Comparison of ENCODE assay signal across 1 cellular context in the genomic region with DNA sequence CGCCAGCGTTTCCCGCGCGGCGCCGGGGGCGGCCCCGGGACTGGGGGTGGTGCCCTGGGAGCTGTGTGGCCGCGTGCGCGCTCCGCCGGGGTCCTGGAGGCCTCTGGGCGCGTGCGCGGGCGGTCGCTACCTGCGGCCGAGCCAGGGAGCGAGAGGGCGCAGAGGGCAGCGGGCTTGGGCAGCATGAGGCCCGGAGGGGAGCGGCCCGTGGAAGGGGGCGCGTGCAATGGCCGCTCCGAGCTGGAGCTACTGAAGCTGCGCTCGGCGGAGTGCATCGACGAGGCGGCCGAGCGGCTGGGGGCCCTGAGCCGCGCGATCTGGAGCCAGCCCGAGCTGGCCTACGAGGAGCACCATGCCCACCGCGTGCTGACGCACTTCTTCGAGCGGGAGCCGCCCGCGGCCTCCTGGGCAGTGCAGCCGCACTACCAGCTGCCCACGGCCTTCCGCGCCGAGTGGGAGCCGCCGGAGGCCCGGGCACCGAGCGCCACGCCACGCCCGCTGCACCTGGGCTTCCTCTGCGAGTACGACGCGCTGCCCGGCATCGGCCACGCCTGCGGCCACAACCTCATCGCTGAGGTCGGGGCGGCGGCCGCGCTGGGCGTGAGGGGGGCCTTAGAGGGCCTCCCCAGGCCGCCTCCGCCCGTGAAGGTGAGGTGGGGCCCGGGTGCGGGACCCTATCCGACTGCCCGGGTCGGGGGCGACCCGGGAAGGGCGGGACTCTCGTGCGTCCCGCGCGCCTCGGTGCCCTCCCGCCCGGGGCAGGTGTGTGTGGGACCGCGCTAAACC.
TF ChIP-seq lines count a peak whose summit lies in the region.

A gene with protein sequence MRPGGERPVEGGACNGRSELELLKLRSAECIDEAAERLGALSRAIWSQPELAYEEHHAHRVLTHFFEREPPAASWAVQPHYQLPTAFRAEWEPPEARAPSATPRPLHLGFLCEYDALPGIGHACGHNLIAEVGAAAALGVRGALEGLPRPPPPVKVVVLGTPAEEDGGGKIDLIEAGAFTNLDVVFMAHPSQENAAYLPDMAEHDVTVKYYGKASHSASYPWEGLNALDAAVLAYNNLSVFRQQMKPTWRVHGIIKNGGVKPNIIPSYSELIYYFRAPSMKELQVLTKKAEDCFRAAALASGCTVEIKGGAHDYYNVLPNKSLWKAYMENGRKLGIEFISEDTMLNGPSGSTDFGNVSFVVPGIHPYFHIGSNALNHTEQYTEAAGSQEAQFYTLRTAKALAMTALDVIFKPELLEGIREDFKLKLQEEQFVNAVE (plus strand): TSS at position 94 of the 786 bp plus-strand sequence. CDS start 90 bp downstream, at position 184.

TF ChIP-seq in HepG2, 621 proteins besides CTCF, POLR2A, EP300 and RAD21 (continued from another document and continues in another):
- TF ChIP-seq TSC22D2 (CRISPR knock-in tag; IDR thresholded peaks at IDR 0.05; ENCODE audit: borderline replicate concordance) (0 out of 2 replicates have a peak, but pooled peaks have one; percentile 60), FOXK2 (IDR thresholded peaks at IDR 0.05) (no peak), HNRNPK (IDR thresholded peaks at IDR 0.05; ENCODE audit: low read depth, low read length, poor library complexity, severe bottlenecking) (peak; percentile 44), TAF15 (IDR thresholded peaks at IDR 0.05; ENCODE audit: low read depth, low read length, poor library complexity, severe bottlenecking) (no peak), GZF1 (CRISPR knock-in tag; IDR thresholded peaks at IDR 0.05) (no peak; the same call in 1 of the 2 replicates), NCOR1 (IDR thresholded peaks at IDR 0.05; ENCODE audit: borderline replicate concordance, low read length) (no peak), YY1 (IDR thresholded peaks at IDR 0.05; ENCODE audit: insufficient read depth, insufficient replicate concordance, low read depth, low read length) (peak; percentile 82), SMAD9 (CRISPR knock-in tag; IDR thresholded peaks at IDR 0.05) (peak; percentile 72; the same call in 1 of the 2 replicates), XRCC5 (optimal IDR thresholded peaks at IDR 0.05; ENCODE audit: low read length) (no peak), NCOA2 (CRISPR knock-in tag; IDR thresholded peaks at IDR 0.05) (no peak), ZFP62 (CRISPR knock-in tag; IDR thresholded peaks at IDR 0.05) (no peak), MATR3 (CRISPR knock-in tag; IDR thresholded peaks at IDR 0.05) (no peak), ZNF550 (CRISPR knock-in tag; IDR thresholded peaks at IDR 0.05; ENCODE audit: borderline replicate concordance) (no peak), SNAPC2 (CRISPR knock-in tag; IDR thresholded peaks at IDR 0.05) (peak; percentile 53; the same call in 1 of the 2 replicates), REXO4 (CRISPR knock-in tag; IDR thresholded peaks at IDR 0.05; ENCODE audit: borderline replicate concordance) (peak; percentile 47; the same call in 1 of the 2 replicates), ZNF430 (CRISPR knock-in tag; IDR thresholded peaks at IDR 0.05) (peak; percentile 85; the same call in 1 of the 2 replicates), ONECUT2 (CRISPR knock-in tag; IDR thresholded peaks at IDR 0.05) (no peak), MIER2 (CRISPR knock-in tag; IDR thresholded peaks at IDR 0.05) (no peak), RAD51 (IDR thresholded peaks at IDR 0.05; ENCODE audit: borderline replicate concordance) (no peak), ATF7-NPFF (CRISPR knock-in tag; IDR thresholded peaks at IDR 0.05; ENCODE audit: low read depth) (peak; percentile 90), MEIS1 (CRISPR knock-in tag; IDR thresholded peaks at IDR 0.05; ENCODE audit: borderline replicate concordance) (no peak; the same call in 1 of the 2 replicates), ZNF274 (CRISPR knock-in tag; IDR thresholded peaks at IDR 0.05) (0 out of 2 replicates have a peak, but pooled peaks have one; percentile 25), NFE2L1 (CRISPR knock-in tag; IDR thresholded peaks at IDR 0.05; ENCODE audit: borderline replicate concordance) (no peak), ZNF615 (CRISPR knock-in tag; IDR thresholded peaks at IDR 0.05; ENCODE audit: borderline replicate concordance) (no peak)
- TF ChIP-seq, protein P1, sequence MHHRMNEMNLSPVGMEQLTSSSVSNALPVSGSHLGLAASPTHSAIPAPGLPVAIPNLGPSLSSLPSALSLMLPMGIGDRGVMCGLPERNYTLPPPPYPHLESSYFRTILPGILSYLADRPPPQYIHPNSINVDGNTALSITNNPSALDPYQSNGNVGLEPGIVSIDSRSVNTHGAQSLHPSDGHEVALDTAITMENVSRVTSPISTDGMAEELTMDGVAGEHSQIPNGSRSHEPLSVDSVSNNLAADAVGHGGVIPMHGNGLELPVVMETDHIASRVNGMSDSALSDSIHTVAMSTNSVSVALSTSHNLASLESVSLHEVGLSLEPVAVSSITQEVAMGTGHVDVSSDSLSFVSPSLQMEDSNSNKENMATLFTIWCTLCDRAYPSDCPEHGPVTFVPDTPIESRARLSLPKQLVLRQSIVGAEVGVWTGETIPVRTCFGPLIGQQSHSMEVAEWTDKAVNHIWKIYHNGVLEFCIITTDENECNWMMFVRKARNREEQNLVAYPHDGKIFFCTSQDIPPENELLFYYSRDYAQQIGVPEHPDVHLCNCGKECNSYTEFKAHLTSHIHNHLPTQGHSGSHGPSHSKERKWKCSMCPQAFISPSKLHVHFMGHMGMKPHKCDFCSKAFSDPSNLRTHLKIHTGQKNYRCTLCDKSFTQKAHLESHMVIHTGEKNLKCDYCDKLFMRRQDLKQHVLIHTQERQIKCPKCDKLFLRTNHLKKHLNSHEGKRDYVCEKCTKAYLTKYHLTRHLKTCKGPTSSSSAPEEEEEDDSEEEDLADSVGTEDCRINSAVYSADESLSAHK (CRISPR knock-in tag; IDR thresholded peaks at IDR 0.05; ENCODE audit: borderline replicate concordance) = no peak
- TF ChIP-seq, protein P2, sequence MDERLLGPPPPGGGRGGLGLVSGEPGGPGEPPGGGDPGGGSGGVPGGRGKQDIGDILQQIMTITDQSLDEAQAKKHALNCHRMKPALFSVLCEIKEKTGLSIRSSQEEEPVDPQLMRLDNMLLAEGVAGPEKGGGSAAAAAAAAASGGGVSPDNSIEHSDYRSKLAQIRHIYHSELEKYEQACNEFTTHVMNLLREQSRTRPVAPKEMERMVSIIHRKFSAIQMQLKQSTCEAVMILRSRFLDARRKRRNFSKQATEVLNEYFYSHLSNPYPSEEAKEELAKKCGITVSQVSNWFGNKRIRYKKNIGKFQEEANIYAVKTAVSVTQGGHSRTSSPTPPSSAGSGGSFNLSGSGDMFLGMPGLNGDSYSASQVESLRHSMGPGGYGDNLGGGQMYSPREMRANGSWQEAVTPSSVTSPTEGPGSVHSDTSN (CRISPR knock-in tag; IDR thresholded peaks at IDR 0.05) = no peak
- TF ChIP-seq, protein P3, sequence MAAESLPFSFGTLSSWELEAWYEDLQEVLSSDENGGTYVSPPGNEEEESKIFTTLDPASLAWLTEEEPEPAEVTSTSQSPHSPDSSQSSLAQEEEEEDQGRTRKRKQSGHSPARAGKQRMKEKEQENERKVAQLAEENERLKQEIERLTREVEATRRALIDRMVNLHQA (CRISPR knock-in tag; IDR thresholded peaks at IDR 0.05) = no peak
- TF ChIP-seq, protein P4, sequence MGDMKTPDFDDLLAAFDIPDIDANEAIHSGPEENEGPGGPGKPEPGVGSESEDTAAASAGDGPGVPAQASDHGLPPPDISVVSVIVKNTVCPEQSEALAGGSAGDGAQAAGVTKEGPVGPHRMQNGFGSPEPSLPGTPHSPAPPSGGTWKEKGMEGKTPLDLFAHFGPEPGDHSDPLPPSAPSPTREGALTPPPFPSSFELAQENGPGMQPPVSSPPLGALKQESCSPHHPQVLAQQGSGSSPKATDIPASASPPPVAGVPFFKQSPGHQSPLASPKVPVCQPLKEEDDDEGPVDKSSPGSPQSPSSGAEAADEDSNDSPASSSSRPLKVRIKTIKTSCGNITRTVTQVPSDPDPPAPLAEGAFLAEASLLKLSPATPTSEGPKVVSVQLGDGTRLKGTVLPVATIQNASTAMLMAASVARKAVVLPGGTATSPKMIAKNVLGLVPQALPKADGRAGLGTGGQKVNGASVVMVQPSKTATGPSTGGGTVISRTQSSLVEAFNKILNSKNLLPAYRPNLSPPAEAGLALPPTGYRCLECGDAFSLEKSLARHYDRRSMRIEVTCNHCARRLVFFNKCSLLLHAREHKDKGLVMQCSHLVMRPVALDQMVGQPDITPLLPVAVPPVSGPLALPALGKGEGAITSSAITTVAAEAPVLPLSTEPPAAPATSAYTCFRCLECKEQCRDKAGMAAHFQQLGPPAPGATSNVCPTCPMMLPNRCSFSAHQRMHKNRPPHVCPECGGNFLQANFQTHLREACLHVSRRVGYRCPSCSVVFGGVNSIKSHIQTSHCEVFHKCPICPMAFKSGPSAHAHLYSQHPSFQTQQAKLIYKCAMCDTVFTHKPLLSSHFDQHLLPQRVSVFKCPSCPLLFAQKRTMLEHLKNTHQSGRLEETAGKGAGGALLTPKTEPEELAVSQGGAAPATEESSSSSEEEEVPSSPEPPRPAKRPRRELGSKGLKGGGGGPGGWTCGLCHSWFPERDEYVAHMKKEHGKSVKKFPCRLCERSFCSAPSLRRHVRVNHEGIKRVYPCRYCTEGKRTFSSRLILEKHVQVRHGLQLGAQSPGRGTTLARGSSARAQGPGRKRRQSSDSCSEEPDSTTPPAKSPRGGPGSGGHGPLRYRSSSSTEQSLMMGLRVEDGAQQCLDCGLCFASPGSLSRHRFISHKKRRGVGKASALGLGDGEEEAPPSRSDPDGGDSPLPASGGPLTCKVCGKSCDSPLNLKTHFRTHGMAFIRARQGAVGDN (CRISPR knock-in tag; IDR thresholded peaks at IDR 0.05) = peak; percentile 99
- TF ChIP-seq, protein P5, sequence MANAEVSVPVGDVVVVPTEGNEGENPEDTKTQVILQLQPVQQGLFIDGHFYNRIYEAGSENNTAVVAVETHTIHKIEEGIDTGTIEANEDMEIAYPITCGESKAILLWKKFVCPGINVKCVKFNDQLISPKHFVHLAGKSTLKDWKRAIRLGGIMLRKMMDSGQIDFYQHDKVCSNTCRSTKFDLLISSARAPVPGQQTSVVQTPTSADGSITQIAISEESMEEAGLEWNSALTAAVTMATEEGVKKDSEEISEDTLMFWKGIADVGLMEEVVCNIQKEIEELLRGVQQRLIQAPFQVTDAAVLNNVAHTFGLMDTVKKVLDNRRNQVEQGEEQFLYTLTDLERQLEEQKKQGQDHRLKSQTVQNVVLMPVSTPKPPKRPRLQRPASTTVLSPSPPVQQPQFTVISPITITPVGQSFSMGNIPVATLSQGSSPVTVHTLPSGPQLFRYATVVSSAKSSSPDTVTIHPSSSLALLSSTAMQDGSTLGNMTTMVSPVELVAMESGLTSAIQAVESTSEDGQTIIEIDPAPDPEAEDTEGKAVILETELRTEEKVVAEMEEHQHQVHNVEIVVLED (CRISPR knock-in tag; IDR thresholded peaks at IDR 0.05; ENCODE audit: borderline replicate concordance) = peak; percentile 60
- TF ChIP-seq, protein P6, sequence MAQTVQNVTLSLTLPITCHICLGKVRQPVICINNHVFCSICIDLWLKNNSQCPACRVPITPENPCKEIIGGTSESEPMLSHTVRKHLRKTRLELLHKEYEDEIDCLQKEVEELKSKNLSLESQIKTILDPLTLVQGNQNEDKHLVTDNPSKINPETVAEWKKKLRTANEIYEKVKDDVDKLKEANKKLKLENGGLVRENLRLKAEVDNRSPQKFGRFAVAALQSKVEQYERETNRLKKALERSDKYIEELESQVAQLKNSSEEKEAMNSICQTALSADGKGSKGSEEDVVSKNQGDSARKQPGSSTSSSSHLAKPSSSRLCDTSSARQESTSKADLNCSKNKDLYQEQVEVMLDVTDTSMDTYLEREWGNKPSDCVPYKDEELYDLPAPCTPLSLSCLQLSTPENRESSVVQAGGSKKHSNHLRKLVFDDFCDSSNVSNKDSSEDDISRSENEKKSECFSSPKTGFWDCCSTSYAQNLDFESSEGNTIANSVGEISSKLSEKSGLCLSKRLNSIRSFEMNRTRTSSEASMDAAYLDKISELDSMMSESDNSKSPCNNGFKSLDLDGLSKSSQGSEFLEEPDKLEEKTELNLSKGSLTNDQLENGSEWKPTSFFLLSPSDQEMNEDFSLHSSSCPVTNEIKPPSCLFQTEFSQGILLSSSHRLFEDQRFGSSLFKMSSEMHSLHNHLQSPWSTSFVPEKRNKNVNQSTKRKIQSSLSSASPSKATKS (CRISPR knock-in tag; IDR thresholded peaks at IDR 0.05) = peak; percentile 12; the same call in 1 of the 2 replicates
- TF ChIP-seq, protein P7, sequence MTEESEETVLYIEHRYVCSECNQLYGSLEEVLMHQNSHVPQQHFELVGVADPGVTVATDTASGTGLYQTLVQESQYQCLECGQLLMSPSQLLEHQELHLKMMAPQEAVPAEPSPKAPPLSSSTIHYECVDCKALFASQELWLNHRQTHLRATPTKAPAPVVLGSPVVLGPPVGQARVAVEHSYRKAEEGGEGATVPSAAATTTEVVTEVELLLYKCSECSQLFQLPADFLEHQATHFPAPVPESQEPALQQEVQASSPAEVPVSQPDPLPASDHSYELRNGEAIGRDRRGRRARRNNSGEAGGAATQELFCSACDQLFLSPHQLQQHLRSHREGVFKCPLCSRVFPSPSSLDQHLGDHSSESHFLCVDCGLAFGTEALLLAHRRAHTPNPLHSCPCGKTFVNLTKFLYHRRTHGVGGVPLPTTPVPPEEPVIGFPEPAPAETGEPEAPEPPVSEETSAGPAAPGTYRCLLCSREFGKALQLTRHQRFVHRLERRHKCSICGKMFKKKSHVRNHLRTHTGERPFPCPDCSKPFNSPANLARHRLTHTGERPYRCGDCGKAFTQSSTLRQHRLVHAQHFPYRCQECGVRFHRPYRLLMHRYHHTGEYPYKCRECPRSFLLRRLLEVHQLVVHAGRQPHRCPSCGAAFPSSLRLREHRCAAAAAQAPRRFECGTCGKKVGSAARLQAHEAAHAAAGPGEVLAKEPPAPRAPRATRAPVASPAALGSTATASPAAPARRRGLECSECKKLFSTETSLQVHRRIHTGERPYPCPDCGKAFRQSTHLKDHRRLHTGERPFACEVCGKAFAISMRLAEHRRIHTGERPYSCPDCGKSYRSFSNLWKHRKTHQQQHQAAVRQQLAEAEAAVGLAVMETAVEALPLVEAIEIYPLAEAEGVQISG (CRISPR knock-in tag; IDR thresholded peaks at IDR 0.05) = peak; percentile 71
- TF ChIP-seq, protein P8, sequence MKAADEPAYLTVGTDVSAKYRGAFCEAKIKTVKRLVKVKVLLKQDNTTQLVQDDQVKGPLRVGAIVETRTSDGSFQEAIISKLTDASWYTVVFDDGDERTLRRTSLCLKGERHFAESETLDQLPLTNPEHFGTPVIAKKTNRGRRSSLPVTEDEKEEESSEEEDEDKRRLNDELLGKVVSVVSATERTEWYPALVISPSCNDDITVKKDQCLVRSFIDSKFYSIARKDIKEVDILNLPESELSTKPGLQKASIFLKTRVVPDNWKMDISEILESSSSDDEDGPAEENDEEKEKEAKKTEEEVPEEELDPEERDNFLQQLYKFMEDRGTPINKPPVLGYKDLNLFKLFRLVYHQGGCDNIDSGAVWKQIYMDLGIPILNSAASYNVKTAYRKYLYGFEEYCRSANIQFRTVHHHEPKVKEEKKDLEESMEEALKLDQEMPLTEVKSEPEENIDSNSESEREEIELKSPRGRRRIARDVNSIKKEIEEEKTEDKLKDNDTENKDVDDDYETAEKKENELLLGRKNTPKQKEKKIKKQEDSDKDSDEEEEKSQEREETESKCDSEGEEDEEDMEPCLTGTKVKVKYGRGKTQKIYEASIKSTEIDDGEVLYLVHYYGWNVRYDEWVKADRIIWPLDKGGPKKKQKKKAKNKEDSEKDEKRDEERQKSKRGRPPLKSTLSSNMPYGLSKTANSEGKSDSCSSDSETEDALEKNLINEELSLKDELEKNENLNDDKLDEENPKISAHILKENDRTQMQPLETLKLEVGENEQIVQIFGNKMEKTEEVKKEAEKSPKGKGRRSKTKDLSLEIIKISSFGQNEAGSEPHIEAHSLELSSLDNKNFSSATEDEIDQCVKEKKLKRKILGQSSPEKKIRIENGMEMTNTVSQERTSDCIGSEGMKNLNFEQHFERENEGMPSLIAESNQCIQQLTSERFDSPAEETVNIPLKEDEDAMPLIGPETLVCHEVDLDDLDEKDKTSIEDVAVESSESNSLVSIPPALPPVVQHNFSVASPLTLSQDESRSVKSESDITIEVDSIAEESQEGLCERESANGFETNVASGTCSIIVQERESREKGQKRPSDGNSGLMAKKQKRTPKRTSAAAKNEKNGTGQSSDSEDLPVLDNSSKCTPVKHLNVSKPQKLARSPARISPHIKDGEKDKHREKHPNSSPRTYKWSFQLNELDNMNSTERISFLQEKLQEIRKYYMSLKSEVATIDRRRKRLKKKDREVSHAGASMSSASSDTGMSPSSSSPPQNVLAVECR (CRISPR knock-in tag; IDR thresholded peaks at IDR 0.05; ENCODE audit: borderline replicate concordance) = peak; percentile 92
